Comparison of ENCODE assay signal across 32 cellular contexts in genomic region chr2:106876699-106877098, GRCh38. TPM values are rescaled to one million over a fixed set of nuclear protein-coding genes. Genes with fewer than 3 reads are reported as not detected.
"Had no signal": no experiment of that assay in that cellular context is flagged by ENCODE, and none has a peak within 500 bp of the region (broad histone marks: within the 10 kb centered on the region; RNA-seq: fewer than 3 reads in every experiment).

No MANE protein-coding gene starts in this region.

- H3K4me3 ChIP-seq: Peyer's patch, SJSA1 had no signal

- H3K27me3 Mint-ChIP-seq: activated B cell treated with CpG ODN at 0.5 μM for 24 hours; activated CD4-positive, alpha-beta T cell treated with anti-CD3 and anti-CD28 coated beads, Interleukin-2, amount 10 ng/mL, durations not matched to agents 24 days and 14 days; activated CD8-positive, alpha-beta memory T cell treated with anti-CD3 and anti-CD28 coated beads, Interleukin-2, amount 10 ng/mL, durations not matched to agents 7 days and 5 days; central memory CD8-positive, alpha-beta T cell had no signal

- H3K4me1 Mint-ChIP-seq: activated B cell treated with CpG ODN at 0.5 μM for 24 hours; activated CD4-positive, alpha-beta T cell treated with anti-CD3 and anti-CD28 coated beads, Interleukin-2, amount 10 ng/mL, durations not matched to agents 24 days and 14 days; activated CD8-positive, alpha-beta memory T cell treated with anti-CD3 and anti-CD28 coated beads, Interleukin-2, amount 10 ng/mL, durations not matched to agents 7 days and 5 days; activated naive CD4-positive, alpha-beta T cell treated with anti-CD3 and anti-CD28 coated beads, Interleukin-2, amount 50 U/mL, for 24 hours; central memory CD8-positive, alpha-beta T cell; T-cell had no signal

- H3K27ac ChIP-seq: KMS-11, Peyer's patch, SJSA1 had no signal

- H3K4me1 ChIP-seq: Peyer's patch, SJSA1 had no signal

- H3K27me3 ChIP-seq: Peyer's patch, SJSA1 had no signal

- H3K4me3 Mint-ChIP-seq: activated B cell treated with CpG ODN at 0.5 μM for 24 hours; activated CD4-positive, alpha-beta T cell treated with anti-CD3 and anti-CD28 coated beads, Interleukin-2, amount 10 ng/mL, durations not matched to agents 24 days and 14 days; activated CD8-positive, alpha-beta memory T cell treated with anti-CD3 and anti-CD28 coated beads, Interleukin-2, amount 10 ng/mL, durations not matched to agents 7 days and 5 days; activated naive CD4-positive, alpha-beta T cell treated with anti-CD3 and anti-CD28 coated beads, Interleukin-2, amount 50 U/mL, for 24 hours; activated T-cell treated with anti-CD3 and anti-CD28 coated beads, Interleukin-2, amount 50 U/mL, for 24 hours; activated T-helper 1 cell treated with anti-CD3 and anti-CD28 coated beads, Interleukin-12 subunit alpha, Interleukin-12 subunit beta, Interleukin-2, Interleukin-4 antibody, amounts not matched to agents 30 ng/mL and 10 ng/mL and 1 ng/mL, durations not matched to agents 14 hours and 24 hours and 36 hours; brain; central memory CD8-positive, alpha-beta T cell; T-cell had no signal

- H3K4me2 ChIP-seq: KMS-11 had no signal

- FAIRE-seq: colon, TTC549 had no signal

- ATAC-seq: activated CD8-positive, alpha-beta memory T cell treated with anti-CD3 and anti-CD28 coated beads, Interleukin-2, amount 10 ng/mL, durations not matched to agents 7 days and 5 days; SK-N-SH treated with all-trans-retinoic acid at 6 μM for 48 hours; T-cell had no signal

- H3K36me3 ChIP-seq: Peyer's patch, SJSA1 had no signal

- H3K36me3 Mint-ChIP-seq: activated CD8-positive, alpha-beta memory T cell treated with anti-CD3 and anti-CD28 coated beads, Interleukin-2, amount 10 ng/mL, durations not matched to agents 7 days and 5 days; activated naive CD4-positive, alpha-beta T cell treated with anti-CD3 and anti-CD28 coated beads, Interleukin-2, amount 50 U/mL, for 24 hours; T-cell had no signal

- DNase-seq: activated B cell treated with CpG ODN at 0.5 μM for 24 hours; activated CD4-positive, alpha-beta T cell treated with anti-CD3 and anti-CD28 coated beads for 1 hour; activated CD4-positive, alpha-beta T cell treated with anti-CD3 and anti-CD28 coated beads, Interleukin-2, amount 10 ng/mL, durations not matched to agents 24 days and 14 days; activated CD4-positive, alpha-beta T cell treated with anti-CD3 and anti-CD28 coated beads, Interleukin-2, amount 50 U/mL, for 48 hours; activated CD8-positive, alpha-beta memory T cell treated with anti-CD3 and anti-CD28 coated beads, Interleukin-2, amount 10 ng/mL, durations not matched to agents 7 days and 5 days; activated effector memory CD4-positive, alpha-beta T cell treated with Interleukin-2 at 50 U/mL for 16 hours; activated naive CD4-positive, alpha-beta T cell; activated T-cell treated with anti-CD3 and anti-CD28 coated beads, Interleukin-2, amount 50 U/mL, for 24 hours; aorta; MM.1S; NCI-H1048; NCI-H1417; NCI-H1930; NCI-H2171 treated with DMSO at 0.1 percent for 48 hours; NCI-H226; NCI-H526; NCI-H774; Peyer's patch; SHP77; T-cell; T-helper 2 cell; T1000 had no signal

- H3K9me3 ChIP-seq: Peyer's patch, SJSA1 had no signal

- H3K9me3 Mint-ChIP-seq: activated CD4-positive, alpha-beta T cell treated with anti-CD3 and anti-CD28 coated beads, Interleukin-2, amount 10 ng/mL, durations not matched to agents 24 days and 14 days; activated naive CD4-positive, alpha-beta T cell treated with anti-CD3 and anti-CD28 coated beads, Interleukin-2, amount 50 U/mL, for 24 hours; activated T-cell treated with anti-CD3 and anti-CD28 coated beads, Interleukin-2, amount 50 U/mL, for 24 hours; activated T-helper 1 cell treated with anti-CD3 and anti-CD28 coated beads, Interleukin-12 subunit alpha, Interleukin-12 subunit beta, Interleukin-2, Interleukin-4 antibody, amounts not matched to agents 30 ng/mL and 10 ng/mL and 1 ng/mL, durations not matched to agents 14 hours and 24 hours and 36 hours; central memory CD8-positive, alpha-beta T cell had no signal

- H3K27ac Mint-ChIP-seq: activated B cell treated with CpG ODN at 0.5 μM for 24 hours; activated CD4-positive, alpha-beta T cell treated with anti-CD3 and anti-CD28 coated beads, Interleukin-2, amount 10 ng/mL, durations not matched to agents 24 days and 14 days; activated CD8-positive, alpha-beta memory T cell treated with anti-CD3 and anti-CD28 coated beads, Interleukin-2, amount 10 ng/mL, durations not matched to agents 7 days and 5 days; activated naive CD4-positive, alpha-beta T cell treated with anti-CD3 and anti-CD28 coated beads, Interleukin-2, amount 50 U/mL, for 24 hours; activated T-cell treated with anti-CD3 and anti-CD28 coated beads, Interleukin-2, amount 50 U/mL, for 24 hours; activated T-helper 1 cell treated with anti-CD3 and anti-CD28 coated beads, Interleukin-12 subunit alpha, Interleukin-12 subunit beta, Interleukin-2, Interleukin-4 antibody, amounts not matched to agents 30 ng/mL and 10 ng/mL and 1 ng/mL, durations not matched to agents 14 hours and 24 hours and 36 hours; brain; T-cell had no signal

- H3K9ac ChIP-seq: KMS-11 had no signal

RNA-seq across cellular contexts. Expression of gene ST6GAL2, which starts 9.3 kb away (rescaled TPM):
- total RNA-seq: activated B cell treated with CpG ODN at 0.5 μM for 24 hours; activated CD4-positive, alpha-beta T cell treated with anti-CD3 and anti-CD28 coated beads, Interleukin-2, amount 10 ng/mL, durations not matched to agents 24 days and 14 days; activated CD8-positive, alpha-beta memory T cell treated with anti-CD3 and anti-CD28 coated beads, Interleukin-2, amount 10 ng/mL, durations not matched to agents 7 days and 5 days; activated T-helper 1 cell treated with anti-CD3 and anti-CD28 coated beads, Interleukin-12 subunit alpha, Interleukin-12 subunit beta, Interleukin-2, Interleukin-4 antibody, amounts not matched to agents 30 ng/mL and 10 ng/mL and 1 ng/mL, durations not matched to agents 14 hours and 24 hours and 36 hours; NCI-H460; SJSA1 had no signal
